In the genomic region with DNA sequence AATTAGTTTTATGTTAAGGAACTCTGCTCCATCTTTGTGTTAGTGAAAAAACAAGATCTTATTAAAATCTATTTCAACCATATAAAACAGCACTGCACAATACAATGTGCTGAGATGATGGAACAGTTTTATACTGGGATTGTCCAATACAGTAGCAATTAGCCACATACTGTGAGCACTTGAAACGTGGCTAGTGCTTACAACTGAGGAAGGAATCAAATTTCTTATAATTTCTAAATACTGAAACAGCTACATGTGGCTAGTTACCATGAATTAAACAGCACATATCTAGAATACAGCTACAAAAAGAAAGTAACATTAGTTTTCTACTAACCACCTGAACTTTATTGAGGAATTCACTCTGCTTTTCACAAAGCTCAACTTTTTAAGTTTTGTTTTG, we compare ENCODE assay signal across 21 cellular contexts.
"Had no signal": no experiment of that assay in that cellular context is flagged by ENCODE, and none has a peak within 500 bp of the region (broad histone marks: within the 10 kb centered on the region; RNA-seq: fewer than 3 reads in every experiment).

No MANE protein-coding gene starts in this region.

- H3K36me3 ChIP-seq: ovary had no signal

- H3K27me3 ChIP-seq: esophagus muscularis mucosa, gastroesophageal sphincter, ovary, right atrium auricular region, sigmoid colon, testis, transverse colon had no signal

- H3K27ac ChIP-seq: epithelial cell of prostate, esophagus muscularis mucosa, gastroesophageal sphincter, left ventricle myocardium inferior, lower lobe of right lung, ovary, right atrium auricular region, sigmoid colon, skin epidermis, testis, transverse colon had no signal

- DNase-seq: effector memory CD8-positive, alpha-beta T cell; glutamatergic neuron; immature natural killer cell; kidney; left cardiac atrium; left ventricle myocardium inferior; lower lobe of right lung; natural killer cell; ovary; sigmoid colon; stimulated activated CD4-positive, alpha-beta T cell treated with anti-CD3 and anti-CD28 coated beads, Interleukin-2, amount 100 ng/mL, for 24 hours; stimulated activated CD4-positive, alpha-beta T cell treated with anti-CD3 and anti-CD28 coated beads, Interleukin-4, amount 100 ng/mL, for 4 hours; stimulated activated naive B cell treated with anti-CD40 and anti-IgM and Interleukin-4, amounts not matched to agents 10 μg/mL and 1 μg/mL and 100 μg/mL, for 72 hours; stimulated activated naive CD8-positive, alpha-beta T cell treated with anti-CD3 and anti-CD28 coated beads, Interleukin-15, amount 100 ng/mL, for 72 hours; testis; transverse colon had no signal

- H3K4me3 ChIP-seq: esophagus muscularis mucosa, gastroesophageal sphincter, left ventricle myocardium inferior, lower lobe of right lung, ovary, right atrium auricular region, sigmoid colon, skin epidermis, testis, transverse colon had no signal

- H3K4me1 ChIP-seq: esophagus muscularis mucosa, gastroesophageal sphincter, left ventricle myocardium inferior, lower lobe of right lung, right atrium auricular region, sigmoid colon, testis, transverse colon had no signal

- H3K9me3 ChIP-seq: esophagus muscularis mucosa, gastroesophageal sphincter, left ventricle myocardium inferior, lower lobe of right lung, ovary, right atrium auricular region, sigmoid colon, testis, transverse colon had no signal
